11 cellular contexts compared by ENCODE assay signal in genomic region chr15:95286911-95287769, GRCh38.
DNase-seq lines count a peak whose midpoint lies in the region; ATAC-seq and TF ChIP-seq lines count a peak whose summit lies in the region.
"Had no signal": no experiment of that assay in that cellular context is flagged by ENCODE, and none has a peak within 500 bp of the region (broad histone marks: within the 10 kb centered on the region; RNA-seq: fewer than 3 reads in every experiment).

No MANE protein-coding gene starts in this region.

- no peaks in the 10 kb centered on the region for H3K36me3 ChIP-seq in mesodermal cell (ENCODE audit: control insufficient read depth, insufficient read depth, low read length)
- H3K36me3 ChIP-seq in vagina, result no peaks in the 10 kb centered on the region
- H3K36me3 ChIP-seq: brain microvascular endothelial cell, pancreas, suprapubic skin had no signal

- peaks cover 26% of the 10 kb centered on the region for H3K4me1 Mint-ChIP-seq in stimulated activated naive CD8-positive, alpha-beta T cell treated with anti-CD3 and anti-CD28 coated beads, Interleukin-15, amount 100 ng/mL, for 72 hours

- H3K4me1 ChIP-seq in mesodermal cell (ENCODE audit: control insufficient read depth, insufficient read depth, low read length, poor library complexity, severe bottlenecking) (peaks cover 38% of the 10 kb centered on the region), vagina (peaks cover 11% of the 10 kb centered on the region)
- H3K4me1 ChIP-seq: pancreas had no signal

- peak overlapping the region; percentile 38 for H3K27ac ChIP-seq in mesodermal cell (ENCODE audit: low read depth, low read length, severe bottlenecking)
- peak overlapping the region; percentile 55 for H3K27ac ChIP-seq in vagina
- H3K27ac ChIP-seq: brain microvascular endothelial cell, pancreas, suprapubic skin had no signal

- ATAC-seq in stimulated activated naive CD8-positive, alpha-beta T cell treated with anti-CD3 and anti-CD28 coated beads, Interleukin-15, amount 100 ng/mL, for 72 hours, result peak; percentile 60
- ATAC-seq in stimulated activated naive CD8-positive, alpha-beta T cell treated with anti-CD3 and anti-CD28 coated beads, Interleukin-15, Interleukin-2, amounts not matched to agents 100 U/mL and 50 U/mL, for 24 hours, result no peak
- ATAC-seq in HG02759 (IDR thresholded peaks at IDR 0.05; ENCODE audit: unreplicated experiment), result no peak
- ATAC-seq: pancreas had no signal

- 29 to 30% methylated on average over 5 to 10 of the region's 16 CpGs for WGBS in mesodermal cell (ENCODE audit: insufficient coverage in 2 of 2), 2 experiments

- no peak overlapping the region for H3K27ac Mint-ChIP-seq in stimulated activated naive CD8-positive, alpha-beta T cell treated with anti-CD3 and anti-CD28 coated beads, Interleukin-15, amount 100 ng/mL, for 72 hours

- peak in 1 of 2 donors; percentile 19 for DNase-seq in stimulated activated naive CD8-positive, alpha-beta T cell treated with anti-CD3 and anti-CD28 coated beads, Interleukin-15, amount 100 ng/mL, for 72 hours
- no peak for DNase-seq in stimulated activated naive CD8-positive, alpha-beta T cell treated with anti-CD3 and anti-CD28 coated beads, Interleukin-15, Interleukin-2, amounts not matched to agents 100 U/mL and 50 U/mL, for 24 hours
- DNase-seq in choroid plexus epithelial cell (ENCODE audit: low read depth), result peak; percentile 52
- no peak for DNase-seq in vagina (ENCODE audit: extremely low spot score in 2 of 2)
- DNase-seq in NCI-H82 treated with DMSO at 0.1 percent for 48 hours (lab: John Stamatoyannopoulos, UW; ENCODE audit: unreplicated experiment), result no peak
- DNase-seq in NCI-H510A treated with DMSO at 0.1 percent for 48 hours (lab: John Stamatoyannopoulos, UW), result no peak
- DNase-seq: brain microvascular endothelial cell, pancreas had no signal

- no peak overlapping the region for H3K4me3 Mint-ChIP-seq in stimulated activated naive CD8-positive, alpha-beta T cell treated with anti-CD3 and anti-CD28 coated beads, Interleukin-15, amount 100 ng/mL, for 72 hours

- no peak for TF ChIP-seq POLR2A in vagina (IDR thresholded peaks at IDR 0.05)

- H3K27me3 Mint-ChIP-seq in stimulated activated naive CD8-positive, alpha-beta T cell treated with anti-CD3 and anti-CD28 coated beads, Interleukin-15, amount 100 ng/mL, for 72 hours, result peaks cover 53% of the 10 kb centered on the region

- H3K27me3 ChIP-seq in vagina, result no peaks in the 10 kb centered on the region
- H3K27me3 ChIP-seq: brain microvascular endothelial cell, pancreas, suprapubic skin had no signal

- intact Hi-C loops in vagina (cut with DNase I), result loop anchor here (10.0 kb wide), 1 partner anchor 158 kb away; no protein-coding TSS in a partner anchor

- H3K9me3 Mint-ChIP-seq in stimulated activated naive CD8-positive, alpha-beta T cell treated with anti-CD3 and anti-CD28 coated beads, Interleukin-15, amount 100 ng/mL, for 72 hours, result no peaks in the 10 kb centered on the region

- TF ChIP-seq CTCF in choroid plexus epithelial cell (conservative IDR thresholded peaks at IDR 0.05; ENCODE audit: low read depth, low read length) (no peak), vagina (IDR thresholded peaks at IDR 0.05) (no peak)

- H3K4me3 ChIP-seq in choroid plexus epithelial cell (ENCODE audit: low read depth, low read length), result no peak overlapping the region
- no peak overlapping the region for H3K4me3 ChIP-seq in mesodermal cell (ENCODE audit: extremely low read depth, insufficient read depth, low read length, poor library complexity, severe bottlenecking)
- no peak overlapping the region for H3K4me3 ChIP-seq in vagina
- H3K4me3 ChIP-seq: pancreas, suprapubic skin had no signal

- H3K9me3 ChIP-seq in mesodermal cell (ENCODE audit: control insufficient read depth, low read length) (no peaks in the 10 kb centered on the region), vagina (no peaks in the 10 kb centered on the region)
- H3K9me3 ChIP-seq: pancreas, suprapubic skin had no signal
